Comparison of ENCODE assay signal across 18 cellular contexts in genomic region chr1:176149939-176150807, GRCh38. TPM values are rescaled to one million over a fixed set of nuclear protein-coding genes. Genes with fewer than 3 reads are reported as not detected.
A peak's percentile ranks its signal among the peaks of the same experiment; 100 is the strongest.
DNase-seq lines count a peak whose midpoint lies in the region; TF ChIP-seq lines count a peak whose summit lies in the region.
"Had no signal": no experiment of that assay in that cellular context is flagged by ENCODE, and none has a peak within 500 bp of the region (broad histone marks: within the 10 kb centered on the region; RNA-seq: fewer than 3 reads in every experiment).

No MANE protein-coding gene starts in this region.

- H2BK20ac ChIP-seq in H9 (ENCODE audit: low read depth, low read length, poor library complexity, severe bottlenecking) = no peak overlapping the region

- H3K4me1 ChIP-seq in HAP-1 (peaks cover 11% of the 10 kb centered on the region), endodermal cell (ENCODE audit: control insufficient read depth, insufficient read depth, low read length) (no peaks in the 10 kb centered on the region), liver (ENCODE audit: control insufficient read depth in 4 of 4, insufficient read depth in 4 of 4, low read length in 3 of 4) (peaks cover 0 to 4% (median 3%) of the 10 kb centered on the region in 4 donors), H9 (ENCODE audit: insufficient read depth, low read length) (no peaks in the 10 kb centered on the region)

- H3K9me3 ChIP-seq in HAP-1 = no peaks in the 10 kb centered on the region
- peaks cover 13% of the 10 kb centered on the region for H3K9me3 ChIP-seq in endodermal cell (ENCODE audit: control insufficient read depth, low read length)
- no peaks in the 10 kb centered on the region for H3K9me3 ChIP-seq in liver (ENCODE audit: control insufficient read depth in 4 of 4, low read length in 3 of 4)
- no peaks in the 10 kb centered on the region for H3K9me3 ChIP-seq in H9 (ENCODE audit: control insufficient read depth, low read depth, low read length)

- no peaks in the 10 kb centered on the region for H3K79me2 ChIP-seq in H9 (ENCODE audit: insufficient read depth, low read length)

- no peak overlapping the region for H2BK5ac ChIP-seq in H9 (ENCODE audit: insufficient read length, low read length)

- no peak overlapping the region for H3K4ac ChIP-seq in H9 (ENCODE audit: low read depth, low read length)

- no peak overlapping the region for H3K18ac ChIP-seq in H9 (ENCODE audit: insufficient read length, low read depth, low read length)

- H3K79me1 ChIP-seq in H9 (ENCODE audit: insufficient read depth, low read depth, low read length, poor library complexity, severe bottlenecking) = no peaks in the 10 kb centered on the region

- H3K27me3 Mint-ChIP-seq in endodermal cell (ENCODE audit: insufficient read depth) (no peaks in the 10 kb centered on the region), H9 (ENCODE audit: low read depth) (no peaks in the 10 kb centered on the region)
- H3K27me3 Mint-ChIP-seq: B cell; CD4-positive, alpha-beta memory T cell had no signal

- no peak overlapping the region for H2AK5ac ChIP-seq in H9 (ENCODE audit: insufficient read length, low read length)

- peak in 1 of 2 donors; percentile 42 for TF ChIP-seq RAD21 in liver (IDR thresholded peaks at IDR 0.05)

- H3K4me3 ChIP-seq in HAP-1 (no peak overlapping the region), endodermal cell (ENCODE audit: low read length) (peak overlapping the region; percentile 31), liver (ENCODE audit: low read depth in 1 of 3, low read length in 3 of 3) (peak overlapping the region in 1 of 3 donors; percentile 25)
- H3K4me3 ChIP-seq: GM23248, PC-9 had no signal

- H4K20me1 ChIP-seq in H9 (ENCODE audit: control insufficient read depth, insufficient read depth, insufficient read length) = no peaks in the 10 kb centered on the region

- H3K4me2 ChIP-seq in H9 (ENCODE audit: insufficient read depth, insufficient read length, low read length) = no peak overlapping the region
- H3K4me2 ChIP-seq: PC-9 had no signal

- no peak overlapping the region for H4K5ac ChIP-seq in H9 (ENCODE audit: insufficient read length, low read depth, low read length)

- H3K9me3 Mint-ChIP-seq in endodermal cell = peaks cover 3% of the 10 kb centered on the region
- no peaks in the 10 kb centered on the region for H3K9me3 Mint-ChIP-seq in H9
- H3K9me3 Mint-ChIP-seq: HFFc6 had no signal

- H3K14ac ChIP-seq in H9 (ENCODE audit: insufficient read depth, low read length) = no peak overlapping the region

- H3K9ac ChIP-seq in endodermal cell (ENCODE audit: extremely low read depth, low read length, poor library complexity, severe bottlenecking) = no peak overlapping the region
- H3K9ac ChIP-seq in liver (ENCODE audit: low read depth in 1 of 2, low read length in 2 of 2) = peak overlapping the region; percentile 16 to 65
- no peak overlapping the region for H3K9ac ChIP-seq in H9 (ENCODE audit: extremely low read depth, insufficient read length, low read length)
- H3K9ac ChIP-seq: GM23248 had no signal

- H3T11ph ChIP-seq in H9 (ENCODE audit: low read length) = no peak overlapping the region

- H2BK15ac ChIP-seq in H9 (ENCODE audit: low read depth, low read length) = no peak overlapping the region

- no peak overlapping the region for H3K56ac ChIP-seq in H9 (ENCODE audit: insufficient read length, low read depth, low read length)

- DNase-seq in HAP-1 (ENCODE audit: low spot score in 2 of 2) = peak; percentile 14 to 41
- no peak for DNase-seq in endodermal cell
- DNase-seq in renal cortical epithelial cell (ENCODE audit: low read depth) = peak; percentile 50
- no peak for DNase-seq in RPMI8226
- no peak for DNase-seq in NCI-H2227 treated with DMSO at 0.1 percent for 48 hours (lab: John Stamatoyannopoulos, UW)
- DNase-seq in H9 = no peak
- DNase-seq: CD4-positive, alpha-beta memory T cell; GM23248; HFFc6; Karpas-422; MM.1S; NCI-H1105 treated with DMSO at 0.1 percent for 48 hours; NCI-H1930; NCI-H2171; NCI-H774; PC-9 had no signal

- no peak overlapping the region for H2BK12ac ChIP-seq in H9 (ENCODE audit: insufficient read length, low read depth, low read length)

- H3K36me3 ChIP-seq in HAP-1 (replicated peaks) = no peaks in the 10 kb centered on the region
- H3K36me3 ChIP-seq in endodermal cell (ENCODE audit: control insufficient read depth, insufficient read depth, low read length) = peaks cover 31% of the 10 kb centered on the region
- H3K36me3 ChIP-seq in liver (ENCODE audit: control insufficient read depth in 4 of 4, insufficient read depth in 3 of 4, low read depth in 1 of 4, low read length in 3 of 4) = peaks cover 0 to 8% (median 2%) of the 10 kb centered on the region in 4 donors

- WGBS in endodermal cell (ENCODE audit: insufficient coverage in 1 of 2, insufficient read length in 1 of 2), 2 experiments = 62 to 83% methylated on average over 1 to 4 of the region's 4 CpGs
- 33% methylated on average over 4 of the region's 4 CpGs for WGBS in liver
- no CpG with 5 or more reads among the region's 4 CpGs for WGBS in H9 (ENCODE audit: extremely low coverage, insufficient read length, low lambda C conversion rate)

- H3K23me2 ChIP-seq in H9 (ENCODE audit: insufficient read length, low read depth, low read length, poor library complexity, severe bottlenecking) = no peaks in the 10 kb centered on the region

- no peak overlapping the region for H2BK120ac ChIP-seq in H9 (ENCODE audit: low read depth, low read length, poor library complexity, severe bottlenecking)

- H4K8ac ChIP-seq in H9 (replicated peaks; ENCODE audit: insufficient read length, low read depth, low read length) = no peak overlapping the region

- H3K27ac ChIP-seq in endodermal cell (ENCODE audit: low read depth, low read length) = no peak overlapping the region
- H3K27ac ChIP-seq in liver (ENCODE audit: low read depth in 1 of 2, low read length in 2 of 2) = peak overlapping the region; percentile 58 to 63
- H3K27ac ChIP-seq in H9 (ENCODE audit: insufficient read length, low read depth, low read length) = no peak overlapping the region
- H3K27ac ChIP-seq: GM23248, PC-9 had no signal

- no peak overlapping the region for H3K23ac ChIP-seq in H9 (ENCODE audit: insufficient read length, low read depth, low read length)

- in situ Hi-C loops in HAP-1 (cut with MboI; ENCODE audit: low sequenced_read_pairs) = no loop called here

- H3K27me3 ChIP-seq in HAP-1 (ENCODE audit: low read depth) (no peaks in the 10 kb centered on the region), endodermal cell (ENCODE audit: control insufficient read depth, insufficient read depth, low read length, poor library complexity, severe bottlenecking) (no peaks in the 10 kb centered on the region), liver (ENCODE audit: control insufficient read depth in 4 of 4, insufficient read depth in 4 of 4, low read length in 3 of 4) (no peaks in the 10 kb centered on the region), H9 (ENCODE audit: insufficient read depth, low read length) (no peaks in the 10 kb centered on the region)

- H3K4me1 Mint-ChIP-seq in endodermal cell (peaks cover 23% of the 10 kb centered on the region), H9 (peaks cover 14 to 20% of the 10 kb centered on the region in 2 experiments)

- no peak overlapping the region for H4K91ac ChIP-seq in H9 (ENCODE audit: insufficient read length, low read depth, low read length)

- H3K36me3 Mint-ChIP-seq in endodermal cell (ENCODE audit: low read depth) = peaks cover 47% of the 10 kb centered on the region
- peaks cover 18 to 30% (median 25%) of the 10 kb centered on the region in 3 experiments; a peak in 6 of 7 replicates for H3K36me3 Mint-ChIP-seq in H9 (ENCODE audit: insufficient read depth in 1 of 3, low read depth in 3 of 3)

- TF ChIP-seq CTCF in endodermal cell (conservative IDR thresholded peaks at IDR 0.05) = no peak
- TF ChIP-seq CTCF in liver (IDR thresholded peaks at IDR 0.05; ENCODE audit: low read depth, low read length, missing input control) = no peak
- TF ChIP-seq CTCF in H9 (conservative IDR thresholded peaks at IDR 0.05) = no peak

- peak overlapping the region; percentile 35 for H3K4me3 Mint-ChIP-seq in endodermal cell
- no peak overlapping the region for H3K4me3 Mint-ChIP-seq in H9
- H3K4me3 Mint-ChIP-seq: B cell; CD4-positive, alpha-beta memory T cell; HFFc6 had no signal

- H3K27ac Mint-ChIP-seq in endodermal cell (peak overlapping the region; percentile 75), H9 (peak overlapping the region in 1 of 3 experiments; percentile 70; a peak in 3 of 7 replicates)
- H3K27ac Mint-ChIP-seq: B cell, HFFc6 had no signal

- H2AFZ ChIP-seq in H9 (ENCODE audit: low read length) = no peak overlapping the region
- H2AFZ ChIP-seq: GM23248, PC-9 had no signal

TF ChIP-seq in liver, 16 proteins besides CTCF, POLR2A, EP300 and RAD21 (continues in another document):
- TF ChIP-seq HNF4G (IDR thresholded peaks at IDR 0.05) = peak; percentile 85
- TF ChIP-seq NR2F2 (IDR thresholded peaks at IDR 0.05) = no peak
- peak; percentile 35 for TF ChIP-seq FOXA1 (IDR thresholded peaks at IDR 0.05)
- TF ChIP-seq MAX (IDR thresholded peaks at IDR 0.05) = peak; percentile 60
- peak; percentile 84 for TF ChIP-seq YY1 (IDR thresholded peaks at IDR 0.05)
- peak; percentile 60 to 81 for TF ChIP-seq JUND (IDR thresholded peaks at IDR 0.05)
- peak; percentile 36 for TF ChIP-seq TAF1 (conservative IDR thresholded peaks at IDR 0.05)
- TF ChIP-seq ATF3 (IDR thresholded peaks at IDR 0.05) = no peak
- peak; percentile 66 for TF ChIP-seq FOXA2 (IDR thresholded peaks at IDR 0.05)
- peak; percentile 95 to 96 for TF ChIP-seq HNF4A (conservative IDR thresholded peaks at IDR 0.05)
- peak in 1 of 2 donors; percentile 24 for TF ChIP-seq EGR1 (IDR thresholded peaks at IDR 0.05; ENCODE audit: low read depth in 2 of 2)
- TF ChIP-seq SP1 (IDR thresholded peaks at IDR 0.05) = peak; percentile 87

RNA-seq across cellular contexts. Expression of gene COP1, which starts 56.9 kb away (rescaled TPM):
- total RNA-seq in endodermal cell (10 to 100 TPM; 70.1 to 70.6 TPM), liver (10 to 100 TPM; 29.1 to 35.7 TPM), renal cortical epithelial cell (66.2 and 69.8 TPM in 2 replicates), H9 (2021) (41.3 and 44.6 TPM in 2 replicates)
- 49.2 TPM for polyA plus RNA-seq in endodermal cell (2013, experiment 1 of 2)
- 48.9 TPM for polyA plus RNA-seq in endodermal cell (2013, experiment 2 of 2)
- polyA plus RNA-seq in liver = 10 to 100 TPM; 14.7 to 16.0 TPM

Comparison
In these comparisons a context has a peak if more than half of its experiments do, and no peak if none do; other contexts are left out.
1. DNase-seq: peak in HAP-1 (2 of 2) and renal cortical epithelial cell (single experiment); none in endodermal cell (single experiment), RPMI8226 (single experiment), NCI-H2227 treated with DMSO at 0.1 percent for 48 hours (single experiment) and H9 (single experiment).
2. H3K27ac ChIP-seq: peak in liver (2 of 2); none in endodermal cell (single experiment) and H9 (single experiment).
3. H3K9ac ChIP-seq: peak in liver (2 of 2); none in endodermal cell (single experiment) and H9 (single experiment).